In the genomic region with DNA sequence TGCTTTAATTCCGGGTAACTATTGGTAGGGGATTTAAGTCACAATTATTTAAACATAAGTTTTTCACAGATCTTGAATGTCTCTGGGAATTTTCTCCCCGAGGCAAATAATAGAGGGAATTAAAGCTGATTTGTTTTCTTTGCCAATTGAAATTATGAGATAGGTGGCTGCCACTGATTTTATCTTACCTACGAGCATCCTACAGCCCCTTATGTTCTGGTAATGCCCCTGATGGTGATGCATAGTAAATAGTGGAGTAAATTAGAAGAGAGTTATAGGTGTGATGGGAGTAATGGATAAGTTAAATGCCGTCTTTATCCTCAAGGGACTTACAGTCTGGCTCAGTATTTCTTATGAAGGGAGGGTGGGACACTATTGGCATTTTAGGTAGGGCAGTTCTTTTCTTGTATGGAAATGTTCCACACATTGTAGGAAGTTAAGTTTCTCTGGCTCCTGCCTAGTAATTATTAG, we compare ENCODE assay signal across 22 cellular contexts. TPM values are rescaled to one million over a fixed set of nuclear protein-coding genes. Genes with fewer than 3 reads are reported as not detected.
DNase-seq lines count a peak whose midpoint lies in the region; ATAC-seq, FAIRE-seq and TF ChIP-seq lines count a peak whose summit lies in the region.
"Had no signal": no experiment of that assay in that cellular context is flagged by ENCODE, and none has a peak within 500 bp of the region (broad histone marks: within the 10 kb centered on the region; RNA-seq: fewer than 3 reads in every experiment).

No MANE protein-coding gene starts in this region.

- POLR2A ChIA-PET in A549 (lab: Yijun Ruan, JAX) = no interaction called here

- TF ChIP-seq RAD21 in A549 (conservative IDR thresholded peaks at IDR 0.05 in 1 of 2, IDR thresholded peaks at IDR 0.05 in 1 of 2) = no peak

- no peak overlapping the region for H3K4me3 ChIP-seq in A549
- H3K4me3 ChIP-seq in neural progenitor cell = no peak overlapping the region
- no peak overlapping the region for H3K4me3 ChIP-seq in left lung
- H3K4me3 ChIP-seq: body of pancreas, transverse colon had no signal

- H3K4me2 ChIP-seq in A549 = peak overlapping the region; percentile 49; the same call in 2 of the 3 replicates
- no peak overlapping the region for H3K4me2 ChIP-seq in neural progenitor cell

- H3K27me3 ChIP-seq in neural progenitor cell = no peaks in the 10 kb centered on the region
- no peaks in the 10 kb centered on the region for H3K27me3 ChIP-seq in left lung
- H3K27me3 ChIP-seq: body of pancreas, transverse colon had no signal

- 16% methylated on average over 4 of the region's 4 CpGs for WGBS in A549 (ENCODE audit: missing lambda C conversion rate)

- H3K36me3 ChIP-seq in neural progenitor cell = no peaks in the 10 kb centered on the region
- H3K36me3 ChIP-seq in left lung = no peaks in the 10 kb centered on the region
- H3K36me3 ChIP-seq: transverse colon had no signal

- no peaks in the 10 kb centered on the region for H3K27me3 Mint-ChIP-seq in neural progenitor cell (ENCODE audit: insufficient read depth, low read depth)
- H3K27me3 Mint-ChIP-seq: activated CD8-positive, alpha-beta T cell treated with anti-CD3 and anti-CD28 coated beads for 36 hours; activated naive CD8-positive, alpha-beta T cell treated with anti-CD3 and anti-CD28 coated beads, Interleukin-2, amount 50 U/mL, for 24 hours; CD4-positive, alpha-beta memory T cell; naive thymus-derived CD8-positive, alpha-beta T cell; stimulated activated naive CD8-positive, alpha-beta T cell treated with anti-CD3 and anti-CD28 coated beads, Interleukin-15, amount 100 ng/mL, for 72 hours had no signal

- no peak overlapping the region for H3K4me3 Mint-ChIP-seq in neural progenitor cell
- H3K4me3 Mint-ChIP-seq: activated CD8-positive, alpha-beta T cell treated with anti-CD3 and anti-CD28 coated beads for 36 hours; activated naive CD8-positive, alpha-beta T cell treated with anti-CD3 and anti-CD28 coated beads, Interleukin-2, amount 50 U/mL, for 24 hours; CD4-positive, alpha-beta memory T cell; endodermal cell; stimulated activated naive CD8-positive, alpha-beta T cell treated with anti-CD3 and anti-CD28 coated beads, Interleukin-15, amount 100 ng/mL, for 72 hours had no signal

- TF ChIP-seq CTCF in A549 (IDR thresholded peaks at IDR 0.05) = no peak
- no peak for TF ChIP-seq CTCF in neural progenitor cell (IDR thresholded peaks at IDR 0.05)
- no peak for TF ChIP-seq CTCF in left lung (IDR thresholded peaks at IDR 0.05)
- no peak for TF ChIP-seq CTCF in D721Med (IDR thresholded peaks at IDR 0.05; ENCODE audit: insufficient read depth, missing control alignments)

- no peaks in the 10 kb centered on the region for H3K36me3 Mint-ChIP-seq in neural progenitor cell
- H3K36me3 Mint-ChIP-seq: CD4-positive, alpha-beta memory T cell; naive thymus-derived CD8-positive, alpha-beta T cell had no signal

- H3K79me2 ChIP-seq in neural progenitor cell (ENCODE audit: low read depth) = no peaks in the 10 kb centered on the region

- no peaks in the 10 kb centered on the region for H4K20me1 ChIP-seq in neural progenitor cell (ENCODE audit: low read depth)

- DNase-seq in A549 (ENCODE audit: low read depth in 1 of 2, low spot score in 1 of 2) (no peak), GM12892 (ENCODE audit: insufficient read length) (no peak), neural progenitor cell (ENCODE audit: low spot score) (no peak), left lung (no peak), D721Med (ENCODE audit: insufficient read length, low spot score) (no peak), NCI-H526 (lab: John Stamatoyannopoulos, UW) (no peak)
- DNase-seq: activated CD8-positive, alpha-beta T cell treated with anti-CD3 and anti-CD28 coated beads for 36 hours; activated gamma-delta T cell; activated naive CD8-positive, alpha-beta T cell treated with anti-CD3 and anti-CD28 coated beads, Interleukin-2, amount 50 U/mL, for 24 hours; activated T-cell treated with anti-CD3 and anti-CD28 coated beads for 4 hours; body of pancreas; CD4-positive, alpha-beta memory T cell; endodermal cell; GF-D8; naive thymus-derived CD8-positive, alpha-beta T cell; NCI-H1048; stimulated activated CD4-positive, alpha-beta T cell treated with anti-CD3 and anti-CD28 coated beads, Interleukin-4, amount 100 ng/mL, for 4 hours; stimulated activated naive CD8-positive, alpha-beta T cell treated with anti-CD3 and anti-CD28 coated beads, Interleukin-15, amount 100 ng/mL, for 72 hours; transverse colon had no signal

- CTCF ChIA-PET in A549 (lab: Yijun Ruan, JAX) = no interaction called here

- H3K27ac ChIP-seq in A549 (no peak overlapping the region), neural progenitor cell (no peak overlapping the region), left lung (no peak overlapping the region)
- H3K27ac ChIP-seq: body of pancreas, RWPE1 had no signal

- ATAC-seq in A549 (no peak), SK-N-SH treated with all-trans-retinoic acid at 6 μM for 48 hours (peak; percentile 6; the same call in 1 of the 3 replicates), left lung (no peak), HG03378 (IDR thresholded peaks at IDR 0.05; ENCODE audit: unreplicated experiment) (no peak)
- ATAC-seq: activated CD8-positive, alpha-beta T cell treated with anti-CD3 and anti-CD28 coated beads for 36 hours; activated naive CD8-positive, alpha-beta T cell treated with anti-CD3 and anti-CD28 coated beads, Interleukin-2, amount 50 U/mL, for 24 hours; body of pancreas; naive thymus-derived CD8-positive, alpha-beta T cell; stimulated activated naive CD8-positive, alpha-beta T cell treated with anti-CD3 and anti-CD28 coated beads, Interleukin-15, amount 100 ng/mL, for 72 hours had no signal

- no peak overlapping the region for H2AFZ ChIP-seq in neural progenitor cell (replicated peaks)

- TF ChIP-seq POLR2A in A549 (IDR thresholded peaks at IDR 0.05; ENCODE audit: low read length) (no peak), GM12892 (IDR thresholded peaks at IDR 0.05; ENCODE audit: low read depth, low read length) (no peak)

- TF ChIP-seq EP300 in A549 (IDR thresholded peaks at IDR 0.05) = no peak

- H3K4me1 Mint-ChIP-seq in neural progenitor cell = peaks cover 12% of the 10 kb centered on the region
- H3K4me1 Mint-ChIP-seq: CD4-positive, alpha-beta memory T cell; stimulated activated naive CD8-positive, alpha-beta T cell treated with anti-CD3 and anti-CD28 coated beads, Interleukin-15, amount 100 ng/mL, for 72 hours had no signal

- peak overlapping the region; percentile 2 for H3K27ac Mint-ChIP-seq in neural progenitor cell
- H3K27ac Mint-ChIP-seq: activated CD8-positive, alpha-beta T cell treated with anti-CD3 and anti-CD28 coated beads for 36 hours; activated naive CD8-positive, alpha-beta T cell treated with anti-CD3 and anti-CD28 coated beads, Interleukin-2, amount 50 U/mL, for 24 hours; CD4-positive, alpha-beta memory T cell; endodermal cell; naive thymus-derived CD8-positive, alpha-beta T cell; stimulated activated naive CD8-positive, alpha-beta T cell treated with anti-CD3 and anti-CD28 coated beads, Interleukin-15, amount 100 ng/mL, for 72 hours had no signal

- peak; percentile 23 for FAIRE-seq in A549 (lab: Jason Lieb, UNC)
- peak; percentile 78 for FAIRE-seq in GM12892 (lab: Jason Lieb, UNC)
- no peak for FAIRE-seq in D721Med (lab: Jason Lieb, UNC)

- H3K4me1 ChIP-seq in A549 (0 out of 3 replicates have a peak, but pooled peaks cover 4% of the 10 kb centered on the region), neural progenitor cell (no peaks in the 10 kb centered on the region), left lung (peaks cover 0 to 9% of the 10 kb centered on the region in 2 donors)
- H3K4me1 ChIP-seq: body of pancreas had no signal

- no peaks in the 10 kb centered on the region for H3F3A ChIP-seq in neural progenitor cell (ENCODE audit: low read depth)

- no peak overlapping the region for H3K9ac ChIP-seq in neural progenitor cell

- no peaks in the 10 kb centered on the region for H3K9me3 ChIP-seq in A549
- no peaks in the 10 kb centered on the region for H3K9me3 ChIP-seq in neural progenitor cell (ENCODE audit: low read depth)
- no peaks in the 10 kb centered on the region for H3K9me3 ChIP-seq in left lung
- H3K9me3 ChIP-seq: body of pancreas, transverse colon had no signal

- intact Hi-C loops in left lung (cut with DNase I) = no loop called here

- H3K9me3 Mint-ChIP-seq in neural progenitor cell = no peaks in the 10 kb centered on the region
- H3K9me3 Mint-ChIP-seq: activated CD8-positive, alpha-beta T cell treated with anti-CD3 and anti-CD28 coated beads for 36 hours; endodermal cell had no signal

TF ChIP-seq in A549, 52 proteins besides CTCF, POLR2A, EP300 and RAD21 (continues in another document):
- TF ChIP-seq HOXB13 (CRISPR knock-in tag; IDR thresholded peaks at IDR 0.05; ENCODE audit: low read depth) = no peak
- TF ChIP-seq PHF8 (IDR thresholded peaks at IDR 0.05; ENCODE audit: borderline replicate concordance, low read depth) = no peak
- TF ChIP-seq NR3C1 (IDR thresholded peaks at IDR 0.05) = no peak
- TF ChIP-seq HOXA7 (CRISPR knock-in tag; IDR thresholded peaks at IDR 0.05) = no peak
- no peak for TF ChIP-seq ESRRA (IDR thresholded peaks at IDR 0.05; ENCODE audit: borderline replicate concordance, low read length)
- no peak for TF ChIP-seq RARB (CRISPR knock-in tag; IDR thresholded peaks at IDR 0.05)
- TF ChIP-seq NFE2L2 (conservative IDR thresholded peaks at IDR 0.05; ENCODE audit: low read length) = no peak
- TF ChIP-seq JUN (IDR thresholded peaks at IDR 0.05) = no peak

RNA-seq across cellular contexts. Expression of a gene that starts 58.1 kb away (rescaled TPM):
- polyA plus RNA-seq in A549 (2011; rRNA removed) = 0.26 and 0.50 TPM in 2 replicates
- 0.03 and 0.04 TPM in 2 replicates for polyA plus RNA-seq in A549 (2012; cell fraction: cytosol; rRNA removed)
- polyA plus RNA-seq in A549 (2012; cell fraction: nucleus; rRNA removed) = 0.10 TPM in 1 of 2 replicates, not detected in the other
- 0.05 to 0.10 TPM (median 0.08 TPM) in 3 replicates for polyA plus RNA-seq in A549 (2017; fragmentation: RNase III; extraction: RNeasy Plus Mini Kit Qiagen cat#74134 plus additional on column Dnase treatment)
- 0.24 and 0.83 TPM in 2 replicates for polyA minus RNA-seq in A549 (2011; rRNA and poly(A)+ RNA removed)
- polyA plus RNA-seq in GM12892 (2012; ENCODE audit: missing spikeins) = 21.3 TPM
- 16.0 and 28.6 TPM in 2 replicates for total RNA-seq in neural progenitor cell (ENCODE audit: low replicate concordance)
- 10 to 100 TPM in 1 of 2 donors, 1 to 10 TPM in 1; 9.7 to 13.2 TPM for total RNA-seq in left lung
